14 cellular contexts compared by ENCODE assay signal in the genomic region with DNA sequence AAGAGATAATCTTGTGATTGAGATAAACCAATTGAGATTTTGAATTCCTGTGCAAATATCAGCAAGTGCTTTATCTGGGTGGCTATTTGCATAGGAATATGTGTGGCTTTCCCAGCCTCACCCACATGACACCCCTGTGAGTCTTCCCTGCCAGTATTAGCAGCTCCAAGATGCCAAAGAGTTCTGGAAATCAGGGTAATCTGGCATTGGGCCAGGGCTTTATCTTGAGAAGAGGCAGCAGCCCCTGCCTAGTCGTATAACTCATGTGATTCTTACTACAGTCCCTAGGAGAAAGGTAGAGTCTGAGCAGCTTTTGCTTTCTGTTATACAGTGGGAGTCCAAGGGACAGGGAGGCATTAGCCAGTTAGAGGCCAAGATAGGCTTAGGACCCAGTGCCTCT.
DNase-seq lines count a peak whose midpoint lies in the region; ATAC-seq and TF ChIP-seq lines count a peak whose summit lies in the region.
"Had no signal": no experiment of that assay in that cellular context is flagged by ENCODE, and none has a peak within 500 bp of the region (broad histone marks: within the 10 kb centered on the region; RNA-seq: fewer than 3 reads in every experiment).

No MANE protein-coding gene starts in this region.

- H3K27me3 Mint-ChIP-seq in osteocyte (ENCODE audit: unreplicated experiment) = no peaks in the 10 kb centered on the region
- H3K27me3 Mint-ChIP-seq: B cell; CD4-positive, alpha-beta T cell had no signal

- H3K4me3 Mint-ChIP-seq in osteocyte (ENCODE audit: unreplicated experiment) = no peak overlapping the region
- H3K4me3 Mint-ChIP-seq: B cell; CD4-positive, alpha-beta T cell had no signal

- peak; percentile 55 for DNase-seq in NCI-H82 (lab: John Stamatoyannopoulos, UW)
- DNase-seq in NCI-H82 treated with DMSO at 0.1 percent for 48 hours (lab: John Stamatoyannopoulos, UW; ENCODE audit: unreplicated experiment) = no peak
- peak; percentile 51 for DNase-seq in NCI-H226
- DNase-seq in amniotic epithelial cell (ENCODE audit: low read depth) = peak; percentile 58
- peak; percentile 25 for DNase-seq in osteocyte (ENCODE audit: extremely low spot score, unreplicated experiment)
- no peak for DNase-seq in putamen (ENCODE audit: low spot score)
- DNase-seq in HT-29 (ENCODE audit: low spot score) = no peak
- DNase-seq: 8988T; C1 segment of cervical spinal cord; Calu3; CD4-positive, alpha-beta T cell; DMS 273 treated with DMSO at 0.1 percent for 48 hours had no signal

- H3K36me3 Mint-ChIP-seq in osteocyte (ENCODE audit: unreplicated experiment) = peaks cover 4% of the 10 kb centered on the region

- ATAC-seq in HG03025 (IDR thresholded peaks at IDR 0.05; ENCODE audit: low FRiP score, unreplicated experiment) = no peak

- no peak overlapping the region for H3K27ac Mint-ChIP-seq in osteocyte (ENCODE audit: unreplicated experiment)
- H3K27ac Mint-ChIP-seq: B cell; CD4-positive, alpha-beta T cell had no signal

- TF ChIP-seq CTCF in osteocyte (IDR thresholded peaks at IDR 0.05) = no peak

- peaks cover 7% of the 10 kb centered on the region for H3K9me3 Mint-ChIP-seq in osteocyte (ENCODE audit: unreplicated experiment)
- H3K9me3 Mint-ChIP-seq: CD4-positive, alpha-beta T cell had no signal

- H3K4me1 Mint-ChIP-seq in osteocyte (ENCODE audit: unreplicated experiment) = no peaks in the 10 kb centered on the region
- H3K4me1 Mint-ChIP-seq: B cell had no signal

Comparison
In these comparisons a context has a peak if more than half of its experiments do, and no peak if none do; other contexts are left out.
1. DNase-seq: peak in NCI-H82 (single experiment), NCI-H226 (single experiment), amniotic epithelial cell (single experiment) and osteocyte (single experiment); none in NCI-H82 treated with DMSO at 0.1 percent for 48 hours (single experiment), putamen (single experiment) and HT-29 (single experiment).